11 cellular contexts compared by ENCODE assay signal in the genomic region with DNA sequence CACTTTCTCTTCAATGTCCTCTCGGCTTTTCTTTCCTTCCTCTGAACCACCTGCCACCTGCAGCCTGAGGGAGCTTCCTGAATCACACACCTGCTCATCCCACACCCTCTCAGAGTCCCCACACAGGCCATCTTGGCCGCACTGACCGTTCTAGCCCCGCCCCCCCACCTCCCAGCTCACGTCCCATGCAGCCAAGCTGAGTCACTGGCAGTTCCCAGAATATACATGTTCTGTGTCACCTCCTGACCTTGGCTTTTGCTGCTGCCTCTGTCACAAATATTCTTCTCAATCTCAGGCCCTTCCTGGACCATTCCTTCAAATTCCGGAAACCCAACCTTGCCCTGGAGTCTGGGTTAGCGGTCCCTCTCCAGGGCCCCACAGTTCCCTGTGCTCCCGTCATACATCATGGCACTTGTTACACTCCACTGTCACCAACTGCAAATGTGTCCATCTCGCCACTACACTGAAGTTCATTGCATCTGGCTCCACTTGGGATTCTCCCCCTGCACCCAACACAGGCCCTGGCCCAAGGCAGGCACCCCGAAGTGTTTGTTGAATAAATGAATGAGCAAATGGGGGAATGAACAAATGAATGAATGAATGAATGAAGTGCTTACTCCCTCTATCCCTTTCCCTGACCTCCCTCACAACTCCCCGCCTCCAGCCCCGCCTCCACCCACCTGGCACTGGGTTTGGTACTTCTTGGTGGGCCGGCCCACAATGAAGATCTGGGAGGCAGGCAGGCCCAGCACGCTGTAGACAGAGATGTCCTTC. TPM values are rescaled to one million over a fixed set of nuclear protein-coding genes. Genes with fewer than 3 reads are reported as not detected.
A peak's percentile ranks its signal among the peaks of the same experiment; 100 is the strongest.
DNase-seq lines count a peak whose midpoint lies in the region; ATAC-seq and TF ChIP-seq lines count a peak whose summit lies in the region.
"Had no signal": no experiment of that assay in that cellular context is flagged by ENCODE, and none has a peak within 500 bp of the region (broad histone marks: within the 10 kb centered on the region; RNA-seq: fewer than 3 reads in every experiment).

No MANE protein-coding gene starts in this region.

- H3K27ac Mint-ChIP-seq in CD4-positive, CD25-positive, alpha-beta regulatory T cell, result peak overlapping the region in 2 of 3 donors; percentile 34 to 86
- H3K27ac Mint-ChIP-seq in activated T-cell treated with anti-CD3 and anti-CD28 coated beads, Interleukin-2, amount 50 U/mL, for 24 hours, result no peak overlapping the region

- no peak overlapping the region for H3K9ac ChIP-seq in colonic mucosa (ENCODE audit: low read depth in 2 of 2, low read length in 2 of 2)

- H3K27me3 ChIP-seq in CD4-positive, CD25-positive, alpha-beta regulatory T cell (ENCODE audit: control insufficient read depth, insufficient read depth, low read length), result no peaks in the 10 kb centered on the region
- no peaks in the 10 kb centered on the region for H3K27me3 ChIP-seq in colonic mucosa

- no peak overlapping the region for H3K4me3 ChIP-seq in CD4-positive, CD25-positive, alpha-beta regulatory T cell (ENCODE audit: low read depth, low read length)
- H3K4me3 ChIP-seq in colonic mucosa (no peak overlapping the region), mucosa of descending colon (no peak overlapping the region)
- H3K4me3 ChIP-seq: HAP-1 had no signal

- H3K4me3 Mint-ChIP-seq in CD4-positive, CD25-positive, alpha-beta regulatory T cell, result peak overlapping the region in 2 of 4 donors; percentile 2 to 6
- no peak overlapping the region for H3K4me3 Mint-ChIP-seq in activated T-cell treated with anti-CD3 and anti-CD28 coated beads, Interleukin-2, amount 50 U/mL, for 24 hours

- no peak overlapping the region for H3K27ac ChIP-seq in CD4-positive, CD25-positive, alpha-beta regulatory T cell (ENCODE audit: insufficient read depth, low read length, poor library complexity, severe bottlenecking)
- peak overlapping the region; percentile 47 for H3K27ac ChIP-seq in colonic mucosa

- peaks cover 4% of the 10 kb centered on the region for H3K27me3 Mint-ChIP-seq in CD4-positive, CD25-positive, alpha-beta regulatory T cell
- no peaks in the 10 kb centered on the region for H3K27me3 Mint-ChIP-seq in activated T-cell treated with anti-CD3 and anti-CD28 coated beads, Interleukin-2, amount 50 U/mL, for 24 hours

- intact Hi-C loops in colonic mucosa (cut with DNase I), result no loop called here
- intact Hi-C loops in mucosa of descending colon (cut with DNase I, micrococcal nuclease), result no loop called here

- peaks cover 0 to 30% (median 5%) of the 10 kb centered on the region in 4 donors for H3K4me1 Mint-ChIP-seq in CD4-positive, CD25-positive, alpha-beta regulatory T cell
- H3K4me1 Mint-ChIP-seq in activated T-cell treated with anti-CD3 and anti-CD28 coated beads, Interleukin-2, amount 50 U/mL, for 24 hours (ENCODE audit: low read depth), result peaks cover 22% of the 10 kb centered on the region

- H3K9me3 Mint-ChIP-seq in CD4-positive, CD25-positive, alpha-beta regulatory T cell, result peaks cover 0 to 1% (median 0%) of the 10 kb centered on the region in 7 donors
- no peaks in the 10 kb centered on the region for H3K9me3 Mint-ChIP-seq in activated T-cell treated with anti-CD3 and anti-CD28 coated beads, Interleukin-2, amount 50 U/mL, for 24 hours

- no peaks in the 10 kb centered on the region for H3K36me3 Mint-ChIP-seq in CD4-positive, CD25-positive, alpha-beta regulatory T cell
- H3K36me3 Mint-ChIP-seq in activated T-cell treated with anti-CD3 and anti-CD28 coated beads, Interleukin-2, amount 50 U/mL, for 24 hours (ENCODE audit: low read depth), result no peaks in the 10 kb centered on the region

- H3K4me1 ChIP-seq in CD4-positive, CD25-positive, alpha-beta regulatory T cell (ENCODE audit: control insufficient read depth, insufficient read depth, low read length, poor library complexity, severe bottlenecking), result peaks cover 5% of the 10 kb centered on the region
- H3K4me1 ChIP-seq in colonic mucosa, result no peaks in the 10 kb centered on the region
- H3K4me1 ChIP-seq in mucosa of descending colon (ENCODE audit: low read depth), result peaks cover 11% of the 10 kb centered on the region

- no peak for ATAC-seq in CD4-positive, CD25-positive, alpha-beta regulatory T cell (ENCODE audit: low read depth in 2 of 2)
- peak; percentile 75 for ATAC-seq in mucosa of descending colon
- ATAC-seq in GM21515 (IDR thresholded peaks at IDR 0.05; ENCODE audit: unreplicated experiment), result no peak

- no peak for TF ChIP-seq CTCF in colonic mucosa (IDR thresholded peaks at IDR 0.05)
- no peak for TF ChIP-seq CTCF in mucosa of descending colon (IDR thresholded peaks at IDR 0.05)

- no peak for DNase-seq in CD4-positive, CD25-positive, alpha-beta regulatory T cell
- peak; percentile 78 for DNase-seq in NCI-H146 (lab: John Stamatoyannopoulos, UW)
- DNase-seq in colonic mucosa, result peak; percentile 71
- DNase-seq in mucosa of descending colon, result peak; percentile 35 to 80 (median 65)
- no peak for DNase-seq in activated CD8-positive, alpha-beta memory T cell treated with anti-CD3 and anti-CD28 coated beads for 24 hours
- DNase-seq in activated T-cell treated with anti-CD3 and anti-CD28 coated beads, Interleukin-2, amount 50 U/mL, for 24 hours, result no peak
- no peak for DNase-seq in central memory CD4-positive, alpha-beta T cell

- H3K9me3 ChIP-seq in CD4-positive, CD25-positive, alpha-beta regulatory T cell (ENCODE audit: control insufficient read depth in 2 of 2, low read length in 2 of 2), result no peaks in the 10 kb centered on the region
- H3K9me3 ChIP-seq in colonic mucosa (no peaks in the 10 kb centered on the region), mucosa of descending colon (no peaks in the 10 kb centered on the region)
- H3K9me3 ChIP-seq: HAP-1 had no signal

- H3K36me3 ChIP-seq in CD4-positive, CD25-positive, alpha-beta regulatory T cell (ENCODE audit: control insufficient read depth, insufficient read depth, low read length), result no peaks in the 10 kb centered on the region
- H3K36me3 ChIP-seq in colonic mucosa (no peaks in the 10 kb centered on the region), mucosa of descending colon (ENCODE audit: low read depth) (no peaks in the 10 kb centered on the region)
- H3K36me3 ChIP-seq: HAP-1 had no signal

RNA-seq across cellular contexts. Expression of gene PIMREG, which starts 12.8 kb away (rescaled TPM):
- not detected for total RNA-seq in CD4-positive, CD25-positive, alpha-beta regulatory T cell
- under 1 TPM; 0.20 to 0.41 (median 0.34) TPM for polyA plus RNA-seq in CD4-positive, CD25-positive, alpha-beta regulatory T cell
- total RNA-seq in colonic mucosa (10 to 100 TPM in 1 of 2 donors, 1 to 10 TPM in 1; 4.3 to 26.0 TPM), mucosa of descending colon (10 to 100 TPM in 1 of 3 donors, 1 to 10 TPM in 1, under 1 TPM in 1; 0.95 to 13.0 (median 3.2) TPM)
- total RNA-seq: mononuclear cell had no signal

RNA-seq across cellular contexts. Expression of gene AIPL1, which starts 22.2 kb away (rescaled TPM):
- total RNA-seq in CD4-positive, CD25-positive, alpha-beta regulatory T cell, result not detected
- polyA plus RNA-seq in CD4-positive, CD25-positive, alpha-beta regulatory T cell, result not detected
- total RNA-seq in colonic mucosa (not detected), mucosa of descending colon (not detected)
- total RNA-seq: T-helper 2 cell treated with Interferon-gamma antibody and Interleukin-4, amounts not matched to agents 100 ng/mL and 5 ng/mL, for 36 hours had no signal

Comparison
In these comparisons a context has a peak if more than half of its experiments do, and no peak if none do; other contexts are left out.
1. DNase-seq: peak in NCI-H146 (single experiment), colonic mucosa (single experiment) and mucosa of descending colon (3 of 3); none in CD4-positive, CD25-positive, alpha-beta regulatory T cell (0 of 3), activated CD8-positive, alpha-beta memory T cell treated with anti-CD3 and anti-CD28 coated beads for 24 hours (single experiment), activated T-cell treated with anti-CD3 and anti-CD28 coated beads, Interleukin-2, amount 50 U/mL, for 24 hours (single experiment) and central memory CD4-positive, alpha-beta T cell (single experiment).